Comparison of ENCODE assay signal across 8 cellular contexts in genomic region chr16:35342012-35342411, GRCh38.
"Had no signal": no experiment of that assay in that cellular context is flagged by ENCODE, and none has a peak within 500 bp of the region (broad histone marks: within the 10 kb centered on the region; RNA-seq: fewer than 3 reads in every experiment).

No MANE protein-coding gene starts in this region.

- FAIRE-seq: H1, H54, HTR-8/SVneo had no signal

- H3K4me3 ChIP-seq: GM23338 had no signal

- H2AFZ ChIP-seq: GM23338 had no signal

- DNase-seq: H9, HCEC 1CT, Kasumi-1, KG1 had no signal

- H3K4me2 ChIP-seq: GM23338 had no signal

- ATAC-seq: GM23338 had no signal
